3 cellular contexts compared by ENCODE assay signal in genomic region chr2:72982219-72982618, GRCh38.
TF ChIP-seq lines count a peak whose summit lies in the region.

No MANE protein-coding gene starts in this region.

TF ChIP-seq in liver, 16 proteins besides CTCF, POLR2A, EP300 and RAD21:
- TF ChIP-seq TAF1 (conservative IDR thresholded peaks at IDR 0.05): no peak
- no peak for TF ChIP-seq FOXA1 (IDR thresholded peaks at IDR 0.05)
- TF ChIP-seq SP1 (IDR thresholded peaks at IDR 0.05): no peak
- TF ChIP-seq HNF4A (conservative IDR thresholded peaks at IDR 0.05): no peak
- TF ChIP-seq ZBTB33 (IDR thresholded peaks at IDR 0.05): no peak
- TF ChIP-seq JUND (IDR thresholded peaks at IDR 0.05): peak in 1 of 2 donors; percentile 44

TF ChIP-seq in HepG2, 621 proteins besides CTCF, POLR2A, EP300 and RAD21 (continues in another document):
- TF ChIP-seq ZNF646 (CRISPR knock-in tag; IDR thresholded peaks at IDR 0.05) (no peak), ARID3A (IDR thresholded peaks at IDR 0.05; ENCODE audit: low read depth, low read length) (no peak), ZXDC (CRISPR knock-in tag; IDR thresholded peaks at IDR 0.05) (no peak)

TF ChIP-seq in IMR-90, 13 proteins besides CTCF, POLR2A, EP300 and RAD21:
- no peak for TF ChIP-seq NFE2L2 (IDR thresholded peaks at IDR 0.05; ENCODE audit: low read depth, low read length)
- no peak for TF ChIP-seq RFX5 (IDR thresholded peaks at IDR 0.05; ENCODE audit: low read depth, low read length)
- TF ChIP-seq ELK1 (IDR thresholded peaks at IDR 0.05; ENCODE audit: borderline replicate concordance, low read depth, low read length): no peak
- TF ChIP-seq MAFK (IDR thresholded peaks at IDR 0.05; ENCODE audit: low read depth, low read length): no peak
- no peak for TF ChIP-seq BHLHE40 (IDR thresholded peaks at IDR 0.05; ENCODE audit: low read depth, low read length)
- TF ChIP-seq MXI1 (IDR thresholded peaks at IDR 0.05; ENCODE audit: borderline replicate concordance, low read depth, low read length): no peak
- no peak for TF ChIP-seq CEBPB (IDR thresholded peaks at IDR 0.05; ENCODE audit: low read depth, low read length)
- TF ChIP-seq MAZ (IDR thresholded peaks at IDR 0.05; ENCODE audit: borderline replicate concordance, low read depth, low read length): no peak
- TF ChIP-seq SMC3 (IDR thresholded peaks at IDR 0.05; ENCODE audit: low read depth, low read length): no peak
- TF ChIP-seq RCOR1 (IDR thresholded peaks at IDR 0.05; ENCODE audit: insufficient replicate concordance, low read length): no peak
- no peak for TF ChIP-seq FOS (IDR thresholded peaks at IDR 0.05; ENCODE audit: low read depth, low read length)
